8 cellular contexts compared by ENCODE assay signal in genomic region chr5:168579206-168579986, GRCh38. TPM values are rescaled to one million over a fixed set of nuclear protein-coding genes. Genes with fewer than 3 reads are reported as not detected.
DNase-seq lines count a peak whose midpoint lies in the region; ATAC-seq lines count a peak whose summit lies in the region.

Gene PANK3, minus strand, starts transcription at chr5:168579368. Its CDS starts 85 bp downstream, at chr5:168579283.

- DNase-seq in AG08396 (ENCODE audit: low spot score), result peak; percentile 98
- DNase-seq in NCI-H345 treated with DMSO at 0.1 percent for 48 hours (lab: John Stamatoyannopoulos, UW; ENCODE audit: unreplicated experiment), result peak; percentile 99
- peak; percentile 93 to 96 (median 95) for DNase-seq in activated CD4-positive, CD25-positive, alpha-beta regulatory T cell (lab: John Stamatoyannopoulos, UW)
- DNase-seq in central memory CD4-positive, alpha-beta T cell, result peak; percentile 96
- DNase-seq in immature natural killer cell, result peak; percentile 96 to 97 (median 97)
- peak; percentile 96 for DNase-seq in smooth muscle cell of the brain vasculature (ENCODE audit: low read depth, low spot score)

- H3K9me3 Mint-ChIP-seq in immature natural killer cell, result no peaks in the 10 kb centered on the region

- H3K27me3 Mint-ChIP-seq in immature natural killer cell (ENCODE audit: low read depth in 3 of 3), result peaks cover 2 to 9% (median 9%) of the 10 kb centered on the region in 3 donors

- H3K4me1 Mint-ChIP-seq in immature natural killer cell, result peaks cover 45 to 52% of the 10 kb centered on the region in 2 donors

- H3K36me3 Mint-ChIP-seq in immature natural killer cell, result no peaks in the 10 kb centered on the region

- peak within 1 kb of the TSS; percentile 90 to 98 (median 93) for H3K4me3 Mint-ChIP-seq in immature natural killer cell

- peak within 1 kb of the TSS; percentile 89 to 99 (median 97) for H3K27ac Mint-ChIP-seq in immature natural killer cell

- ATAC-seq in GM19023 (IDR thresholded peaks at IDR 0.05; ENCODE audit: unreplicated experiment) (peak; percentile 95), HG03280 (IDR thresholded peaks at IDR 0.05; ENCODE audit: unreplicated experiment) (peak; percentile 94)

RNA-seq across cellular contexts. Expression of gene PANK3, which starts in this region (rescaled TPM):
- polyA plus RNA-seq in immature natural killer cell, result 10 to 100 TPM in 1 of 3 donors, 1 to 10 TPM in 2; 4.6 to 13.1 (median 7.1) TPM

Comparison
In these comparisons a context has a peak if more than half of its experiments do, and no peak if none do; other contexts are left out.
1. Peak in every context shown above with its lines: DNase-seq and ATAC-seq.